Comparison of ENCODE assay signal across 15 cellular contexts in genomic region chr3:183274609-183275008, GRCh38. TPM values are rescaled to one million over a fixed set of nuclear protein-coding genes. Genes with fewer than 3 reads are reported as not detected.
DNase-seq lines count a peak whose midpoint lies in the region; ATAC-seq and TF ChIP-seq lines count a peak whose summit lies in the region.
"Had no signal": no experiment of that assay in that cellular context is flagged by ENCODE, and none has a peak within 500 bp of the region (broad histone marks: within the 10 kb centered on the region; RNA-seq: fewer than 3 reads in every experiment).

No MANE protein-coding gene starts in this region.

- intact Hi-C loops in HCT116 (cut with micrococcal nuclease) (no loop called here), transverse colon (cut with DNase I; ENCODE audit: low total_unique reads) (no loop called here)

- DNase-seq in HCT116 (ENCODE audit: low read depth, low spot score) (no peak), RWPE2 (ENCODE audit: low spot score) (no peak), epithelial cell of esophagus (ENCODE audit: low read depth) (peak; percentile 85), transverse colon (no peak), LoVo (ENCODE audit: low spot score) (no peak)
- DNase-seq in CD8-positive, alpha-beta memory T cell: no peak
- DNase-seq: activated CD4-positive, alpha-beta T cell treated with anti-CD3 and anti-CD28 coated beads, Interleukin-2, amount 10 ng/mL, durations not matched to agents 24 days and 14 days; activated CD8-positive, alpha-beta memory T cell treated with anti-CD3 and anti-CD28 coated beads, Interleukin-2, amount 50 U/mL, for 48 hours; aorta; occipital lobe; stimulated activated CD4-positive, alpha-beta T cell treated with anti-CD3 and anti-CD28 coated beads, Interleukin-4, amount 100 ng/mL, for 1 hour; substantia nigra had no signal

- H3K9me2 ChIP-seq in HCT116 (ENCODE audit: insufficient read depth): no peaks in the 10 kb centered on the region

- RAD21 ChIA-PET in HCT116 (lab: Charles Lee; ENCODE audit: low non-redundant PET in 1 of 2, low total read pairs in 2 of 2, uncharacterized antibody in 2 of 2, unreplicated experiment in 2 of 2): no interaction called here

- H2AFZ ChIP-seq in HCT116 (ENCODE audit: low read depth, low read length, poor library complexity, severe bottlenecking): no peak overlapping the region
- H2AFZ ChIP-seq: GM23338 had no signal

- H3K9me3 ChIP-seq in HCT116 (ENCODE audit: control insufficient read depth in 1 of 2, insufficient read depth in 1 of 2, low read depth in 1 of 2, low read length in 2 of 2) (no peaks in the 10 kb centered on the region), RWPE2 (ENCODE audit: severe bottlenecking) (no peaks in the 10 kb centered on the region), transverse colon (no peaks in the 10 kb centered on the region)
- no peaks in the 10 kb centered on the region for H3K9me3 ChIP-seq in CD8-positive, alpha-beta memory T cell (ENCODE audit: low read length)

- ATAC-seq in HCT116 (peak; percentile 67), RWPE2 (ENCODE audit: low read depth) (peak; percentile 62), GM21786 (IDR thresholded peaks at IDR 0.05; ENCODE audit: unreplicated experiment) (no peak)
- ATAC-seq: GM23338 had no signal

- no peaks in the 10 kb centered on the region for H3K27me3 Mint-ChIP-seq in CD8-positive, alpha-beta memory T cell
- H3K27me3 Mint-ChIP-seq: activated CD4-positive, alpha-beta T cell treated with anti-CD3 and anti-CD28 coated beads, Interleukin-2, amount 10 ng/mL, durations not matched to agents 24 days and 14 days had no signal

- TF ChIP-seq RAD21 in HCT116 (IDR thresholded peaks at IDR 0.05; ENCODE audit: low read depth): no peak

- TF ChIP-seq EP300 in transverse colon (IDR thresholded peaks at IDR 0.05; ENCODE audit: low read depth): no peak

- TF ChIP-seq CTCF in HCT116 (IDR thresholded peaks at IDR 0.05 in 2 of 3, conservative IDR thresholded peaks at IDR 0.05 in 1 of 3; ENCODE audit: borderline replicate concordance in 1 of 3, insufficient read depth in 1 of 3, low read depth in 2 of 3, low read length in 2 of 3) (no peak), RWPE2 (IDR thresholded peaks at IDR 0.05; ENCODE audit: poor library complexity, severe bottlenecking) (no peak), epithelial cell of esophagus (IDR thresholded peaks at IDR 0.05; ENCODE audit: insufficient read depth, low read depth, low read length, missing control alignments) (no peak), transverse colon (IDR thresholded peaks at IDR 0.05) (no peak)

- CTCF ChIA-PET in HCT116 (lab: Charles Lee): no interaction called here
- CTCF ChIA-PET in CD8-positive, alpha-beta memory T cell (lab: Charles Lee): no interaction called here

- H3K27ac Mint-ChIP-seq in CD8-positive, alpha-beta memory T cell: peak overlapping the region in 1 of 8 donors; percentile 55
- H3K27ac Mint-ChIP-seq: activated CD4-positive, alpha-beta T cell treated with anti-CD3 and anti-CD28 coated beads, Interleukin-2, amount 10 ng/mL, durations not matched to agents 24 days and 14 days; GM23338 had no signal

- 77 to 78% methylated on average over 5 of the region's 5 CpGs for WGBS in transverse colon (ENCODE audit: low coverage in 1 of 2), 2 donors

- H3K27ac ChIP-seq in HCT116 (ENCODE audit: low read depth, low read length) (peak overlapping the region; percentile 14; the same call in 1 of the 2 replicates), RWPE2 (ENCODE audit: poor library complexity, severe bottlenecking) (peak overlapping the region; percentile 78), transverse colon (peak overlapping the region in 3 of 4 donors; percentile 44 to 55 (median 52))
- H3K27ac ChIP-seq in CD8-positive, alpha-beta memory T cell (ENCODE audit: low read depth, low read length): no peak overlapping the region
- H3K27ac ChIP-seq: skin epidermis had no signal

- H3K36me3 ChIP-seq in HCT116 (ENCODE audit: control insufficient read depth in 1 of 2, insufficient read depth in 2 of 2, low read length in 2 of 2): peaks cover 2 to 12% of the 10 kb centered on the region in 2 experiments; a peak in 2 of 4 replicates
- H3K36me3 ChIP-seq in RWPE2 (ENCODE audit: low read depth): peaks cover 51% of the 10 kb centered on the region
- H3K36me3 ChIP-seq in transverse colon: no peaks in the 10 kb centered on the region
- no peaks in the 10 kb centered on the region for H3K36me3 ChIP-seq in CD8-positive, alpha-beta memory T cell (ENCODE audit: insufficient read depth, low read length)

- H3K4me1 ChIP-seq in HCT116 (ENCODE audit: control insufficient read depth in 1 of 2, insufficient read depth in 2 of 2, low read length in 2 of 2) (peaks cover 5 to 37% of the 10 kb centered on the region in 2 experiments), RWPE2 (ENCODE audit: insufficient read depth, poor library complexity, severe bottlenecking) (peaks cover 83% of the 10 kb centered on the region), transverse colon (peaks cover 0 to 24% (median 9%) of the 10 kb centered on the region in 4 donors)
- no peaks in the 10 kb centered on the region for H3K4me1 ChIP-seq in CD8-positive, alpha-beta memory T cell (ENCODE audit: insufficient read depth, low read length)

- POLR2A ChIA-PET in HCT116 (lab: Charles Lee): interaction anchor here (1.2 kb wide), 1 partner anchor 11 kb away, joined by 8 read pairs; no protein-coding TSS in a partner anchor
- POLR2A ChIA-PET in CD8-positive, alpha-beta memory T cell (lab: Charles Lee): no interaction called here

- H3K9ac ChIP-seq in HCT116 (ENCODE audit: low read length): no peak overlapping the region; the same call in 1 of the 2 replicates

- H3K36me3 Mint-ChIP-seq in CD8-positive, alpha-beta memory T cell: peaks cover 3 to 7% (median 5%) of the 10 kb centered on the region in 3 donors

- H3K27me3 ChIP-seq in HCT116 (ENCODE audit: insufficient read depth, low read length): no peaks in the 10 kb centered on the region
- H3K27me3 ChIP-seq in RWPE2 (ENCODE audit: insufficient read depth, poor library complexity, severe bottlenecking): no peaks in the 10 kb centered on the region
- no peaks in the 10 kb centered on the region for H3K27me3 ChIP-seq in transverse colon
- no peaks in the 10 kb centered on the region for H3K27me3 ChIP-seq in CD8-positive, alpha-beta memory T cell (ENCODE audit: insufficient read depth, low read length, poor library complexity, severe bottlenecking)

- H4K20me1 ChIP-seq in HCT116 (ENCODE audit: insufficient read depth): no peaks in the 10 kb centered on the region

- no peaks in the 10 kb centered on the region for H3K9me3 Mint-ChIP-seq in CD8-positive, alpha-beta memory T cell
- H3K9me3 Mint-ChIP-seq: activated CD4-positive, alpha-beta T cell treated with anti-CD3 and anti-CD28 coated beads, Interleukin-2, amount 10 ng/mL, durations not matched to agents 24 days and 14 days; GM23338 had no signal

- peak overlapping the region in 1 of 2 experiments; percentile 28; a peak in 2 of 4 replicates for H3K4me3 ChIP-seq in HCT116 (replicated peaks in 1 of 2; ENCODE audit: low read depth in 1 of 2, low read length in 2 of 2)
- H3K4me3 ChIP-seq in RWPE2 (ENCODE audit: severe bottlenecking): no peak overlapping the region
- H3K4me3 ChIP-seq in epithelial cell of esophagus (ENCODE audit: low read length): no peak overlapping the region
- H3K4me3 ChIP-seq in transverse colon: no peak overlapping the region
- no peak overlapping the region for H3K4me3 ChIP-seq in CD8-positive, alpha-beta memory T cell (ENCODE audit: low read length)
- H3K4me3 ChIP-seq: GM23338, skin epidermis had no signal

- BruUV-seq in HCT116 (replicated peaks; lab: Mats Ljungman, UMichigan): no TSS peak

- TF ChIP-seq POLR2A in HCT116 (IDR thresholded peaks at IDR 0.05; ENCODE audit: borderline replicate concordance, extremely low read depth, insufficient read depth, insufficient read length) (no peak), transverse colon (IDR thresholded peaks at IDR 0.05) (no peak)

- H3K4me2 ChIP-seq in HCT116 (ENCODE audit: low read length): peak overlapping the region; percentile 67
- H3K4me2 ChIP-seq: GM23338 had no signal

- peaks cover 23% of the 10 kb centered on the region for H3K79me2 ChIP-seq in HCT116 (ENCODE audit: insufficient read depth, low read length)

- in situ Hi-C loops in transverse colon (cut with MboI; ENCODE audit: low pct_ligation_motif_present in 1 of 4, low pct_unique_long_range_greater_than_20kb in 1 of 4, low sequenced_read_pairs in 3 of 4): no loop called here

- no peak overlapping the region for H3K4me3 Mint-ChIP-seq in CD8-positive, alpha-beta memory T cell
- H3K4me3 Mint-ChIP-seq: activated CD4-positive, alpha-beta T cell treated with anti-CD3 and anti-CD28 coated beads, Interleukin-2, amount 10 ng/mL, durations not matched to agents 24 days and 14 days; GM23338 had no signal

- no peaks in the 10 kb centered on the region for H3K4me1 Mint-ChIP-seq in CD8-positive, alpha-beta memory T cell
- H3K4me1 Mint-ChIP-seq: GM23338 had no signal

TF ChIP-seq in HCT116, 20 proteins besides CTCF, POLR2A, EP300 and RAD21:
- TF ChIP-seq ELF1 (IDR thresholded peaks at IDR 0.05; ENCODE audit: borderline replicate concordance, low read depth) (peak; percentile 80), SRF (IDR thresholded peaks at IDR 0.05; ENCODE audit: low read depth) (no peak), EGR1 (IDR thresholded peaks at IDR 0.05; ENCODE audit: low read depth) (no peak), CBX3 (IDR thresholded peaks at IDR 0.05; ENCODE audit: low read depth) (peak; percentile 49; the same call in 1 of the 2 replicates), ZFX (IDR thresholded peaks at IDR 0.05) (no peak), JUND (IDR thresholded peaks at IDR 0.05) (peak; percentile 61), FOSL1 (IDR thresholded peaks at IDR 0.05; ENCODE audit: low read depth) (peak; percentile 85), SP1 (IDR thresholded peaks at IDR 0.05; ENCODE audit: low read depth) (peak; percentile 62), CEBPB (IDR thresholded peaks at IDR 0.05; ENCODE audit: low read depth) (no peak), ZNF274 (IDR thresholded peaks at IDR 0.05; ENCODE audit: low read depth, low read length) (no peak)
TF ChIP-seq in HCT116: peak in this region for 5.

RNA-seq across cellular contexts. Expression of gene B3GNT5, which starts 21.6 kb away (rescaled TPM):
- 25.3 TPM for total RNA-seq in HCT116 (2021; ENCODE audit: unreplicated experiment)
- polyA plus RNA-seq in HCT116 (2012): 9.6 and 9.7 TPM in 2 replicates
- total RNA-seq in transverse colon: 10 to 100 TPM in 3 of 4 donors, 1 to 10 TPM in 1; 6.0 to 46.3 (median 39.9) TPM
- 10 to 100 TPM in 1 of 2 experiments, 1 to 10 TPM in 1; 10.0 TPM for total RNA-seq in CD8-positive, alpha-beta memory T cell
- not detected for polyA plus RNA-seq in CD8-positive, alpha-beta memory T cell
